Comparison of ENCODE assay signal across 8 cellular contexts in the genomic region with DNA sequence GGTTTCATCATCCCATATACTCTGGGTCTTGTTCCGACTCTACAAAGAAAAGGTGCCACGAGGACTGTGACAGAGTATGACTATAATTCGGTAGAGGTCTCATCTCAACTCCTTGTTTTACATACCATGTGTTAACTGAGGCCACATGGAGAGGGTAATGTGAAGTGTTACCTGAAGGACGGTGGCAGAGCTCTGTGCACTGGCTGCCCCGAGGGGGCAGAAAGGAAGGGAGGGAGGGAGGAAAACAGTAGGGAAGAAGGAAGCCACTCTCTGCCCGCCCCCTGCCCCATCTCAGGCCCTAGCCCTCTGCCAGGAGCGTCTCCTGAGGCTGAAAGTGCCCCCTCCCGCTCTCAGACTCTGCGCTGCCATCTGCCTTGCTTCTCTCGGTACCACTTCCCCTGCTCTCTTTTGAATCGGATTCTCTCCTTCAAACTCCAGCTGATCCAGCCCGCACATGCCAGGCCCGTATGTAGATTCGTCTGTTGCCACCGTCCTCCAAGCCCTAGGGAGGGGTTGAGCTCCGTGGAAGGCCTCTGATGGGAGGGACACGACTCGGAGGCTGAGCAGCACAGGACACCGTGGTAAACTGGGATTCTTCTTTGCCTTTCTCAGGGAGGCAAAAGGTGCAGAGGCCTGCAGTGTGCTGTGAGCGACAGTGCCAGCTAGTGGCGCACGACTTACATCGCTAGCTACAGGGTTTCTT.
DNase-seq lines count a peak whose midpoint lies in the region; ATAC-seq and TF ChIP-seq lines count a peak whose summit lies in the region.

No MANE protein-coding gene starts in this region.

- intact Hi-C loops in lower lobe of right lung (cut with DNase I), result no loop called here

- no peaks in the 10 kb centered on the region for H3K36me3 ChIP-seq in lower lobe of right lung

- no peaks in the 10 kb centered on the region for H3K4me1 ChIP-seq in lower lobe of right lung

- H3K27ac ChIP-seq in lower lobe of right lung, result no peak overlapping the region

- TF ChIP-seq CTCF in lower lobe of right lung (IDR thresholded peaks at IDR 0.05), result peak; percentile 71

- DNase-seq in AG08395 (ENCODE audit: low spot score) (peak; percentile 88), NCI-H2227 (lab: John Stamatoyannopoulos, UW; ENCODE audit: unreplicated experiment) (peak; percentile 10), lower lobe of right lung (peak; percentile 85), NCI-H187 treated with DMSO at 0.1 percent for 48 hours (lab: John Stamatoyannopoulos, UW) (no peak)
- peak; percentile 66 to 77 for DNase-seq in activated CD4-positive, alpha-beta T cell treated with anti-CD3 and anti-CD28 coated beads, Interleukin-2, amount 50 U/mL, for 48 hours
- peak; percentile 54 for DNase-seq in effector CD4-positive, alpha-beta T cell
- DNase-seq in stimulated activated CD4-positive, alpha-beta T cell treated with anti-CD3 and anti-CD28 coated beads, TNF-alpha, amount 100 ng/mL, for 4 hours (ENCODE audit: low read depth in 3 of 3), result peak; percentile 28 to 51 (median 41)

- peak overlapping the region; percentile 41 for H3K4me3 ChIP-seq in lower lobe of right lung

- no peaks in the 10 kb centered on the region for H3K27me3 ChIP-seq in lower lobe of right lung (ENCODE audit: low read depth)

- no peaks in the 10 kb centered on the region for H3K9me3 ChIP-seq in lower lobe of right lung

- ATAC-seq in GM19455 (IDR thresholded peaks at IDR 0.05; ENCODE audit: unreplicated experiment) (peak; percentile 68), lower lobe of right lung (peak; percentile 95 to 97)
